15 cellular contexts compared by ENCODE assay signal in genomic region chr3:61649381-61650170, GRCh38.
"Had no signal": no experiment of that assay in that cellular context is flagged by ENCODE, and none has a peak within 500 bp of the region (broad histone marks: within the 10 kb centered on the region; RNA-seq: fewer than 3 reads in every experiment).

No MANE protein-coding gene starts in this region.

- H3K36me3 ChIP-seq: left lung, suprapubic skin, upper lobe of right lung had no signal

- ATAC-seq: upper lobe of right lung had no signal

- H3K9me3 ChIP-seq: body of pancreas, suprapubic skin had no signal

- H3K4me3 ChIP-seq: body of pancreas, left lung, SK-N-MC, suprapubic skin, upper lobe of right lung had no signal

- H3K27ac Mint-ChIP-seq: activated B cell treated with CpG ODN at 0.5 μM for 24 hours; activated CD4-positive, alpha-beta T cell treated with anti-CD3 and anti-CD28 coated beads, Interleukin-2, amount 10 ng/mL, durations not matched to agents 7 days and 5 days had no signal

- H3K27ac ChIP-seq: body of pancreas, left lung, SK-N-MC, suprapubic skin, upper lobe of right lung had no signal

- H3K4me3 Mint-ChIP-seq: activated B cell treated with CpG ODN at 0.5 μM for 24 hours; activated CD4-positive, alpha-beta T cell treated with anti-CD3 and anti-CD28 coated beads, Interleukin-2, amount 10 ng/mL, durations not matched to agents 7 days and 5 days had no signal

- H3K27me3 ChIP-seq: body of pancreas, left lung, suprapubic skin, upper lobe of right lung had no signal

- H3K27me3 Mint-ChIP-seq: activated B cell treated with CpG ODN at 0.5 μM for 24 hours; activated CD4-positive, alpha-beta T cell treated with anti-CD3 and anti-CD28 coated beads, Interleukin-2, amount 10 ng/mL, durations not matched to agents 7 days and 5 days had no signal

- H3K9me3 Mint-ChIP-seq: activated CD4-positive, alpha-beta T cell treated with anti-CD3 and anti-CD28 coated beads, Interleukin-2, amount 10 ng/mL, durations not matched to agents 7 days and 5 days had no signal

- DNase-seq: activated B cell treated with CpG ODN at 0.5 μM for 24 hours; activated CD4-positive, alpha-beta T cell treated with anti-CD3 and anti-CD28 coated beads, Interleukin-2, amount 10 ng/mL, durations not matched to agents 7 days and 5 days; activated CD8-positive, alpha-beta memory T cell treated with anti-CD3 and anti-CD28 coated beads for 24 hours; activated naive CD4-positive, alpha-beta T cell treated with Interleukin-2 at 50 U/mL for 16 hours; cerebellar nuclear complex; head of caudate nucleus; islet precursor cell; left lung; mesenchymal stem cell; stimulated activated CD4-positive, alpha-beta T cell treated with anti-CD3 and anti-CD28 coated beads, Interleukin-2, amount 100 ng/mL, for 24 hours; stimulated activated naive CD4-positive, alpha-beta T cell; upper lobe of right lung had no signal

- H3K4me1 Mint-ChIP-seq: activated B cell treated with CpG ODN at 0.5 μM for 24 hours; activated CD4-positive, alpha-beta T cell treated with anti-CD3 and anti-CD28 coated beads, Interleukin-2, amount 10 ng/mL, durations not matched to agents 7 days and 5 days had no signal
